In the genomic region with DNA sequence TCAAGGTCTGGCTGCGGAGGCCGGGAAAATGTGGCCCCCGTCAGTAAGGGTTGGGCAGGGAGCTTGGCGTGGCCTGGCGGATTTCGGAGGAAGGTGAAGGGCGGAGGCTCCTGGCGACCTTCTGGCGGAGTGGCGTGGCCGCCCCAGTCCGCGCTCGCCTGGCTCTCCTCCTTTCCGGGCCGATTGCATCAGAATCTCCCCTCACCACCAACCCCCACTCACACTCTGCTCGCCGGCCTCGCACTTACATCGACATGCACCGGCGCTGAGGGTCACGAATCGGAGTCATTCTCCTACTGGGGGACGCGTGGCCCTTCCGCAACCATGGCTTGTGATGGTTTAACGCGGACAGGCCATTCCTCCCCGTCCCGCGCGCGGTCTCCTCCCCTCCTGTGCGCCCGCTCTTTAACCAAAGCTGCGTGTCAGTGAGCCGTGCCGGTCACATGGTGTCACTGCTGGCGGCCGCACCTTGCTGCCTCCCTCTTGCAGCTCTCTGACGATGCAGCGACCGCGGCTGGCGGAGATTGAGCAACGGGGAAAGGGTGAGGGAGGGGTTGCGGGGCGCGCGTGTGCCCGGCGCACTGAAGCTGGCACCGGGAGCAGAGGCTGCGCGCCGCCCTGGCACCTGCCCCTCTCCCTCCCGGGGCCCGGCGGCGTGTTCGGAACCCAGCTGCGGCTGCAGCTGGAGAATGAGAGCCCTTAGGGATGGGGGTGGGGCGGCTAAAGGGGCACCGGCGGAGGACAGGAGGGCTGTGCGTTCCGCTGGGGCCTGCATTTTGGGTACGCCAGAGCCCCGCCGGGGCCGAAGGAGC, we compare ENCODE assay signal across 8 cellular contexts. TPM values are rescaled to one million over a fixed set of nuclear protein-coding genes. Genes with fewer than 3 reads are reported as not detected.
DNase-seq lines count a peak whose midpoint lies in the region; ATAC-seq and TF ChIP-seq lines count a peak whose summit lies in the region.

TSS of gene SLC38A1 (minus strand) at position 427 of the 812 bp plus-strand sequence. CDS start 29,243 bp downstream, outside the sequence.

- ATAC-seq in HG03439 (IDR thresholded peaks at IDR 0.05; ENCODE audit: unreplicated experiment) = peak; percentile 65
- peak; percentile 57 for ATAC-seq in activated CD8-positive, alpha-beta T cell treated with anti-CD3 and anti-CD28 coated beads for 36 hours

- H3K9me3 ChIP-seq in effector memory CD4-positive, alpha-beta T cell (ENCODE audit: control insufficient read depth, low read length) = no peaks in the 10 kb centered on the region

- H3K79me2 ChIP-seq in mesendoderm (ENCODE audit: control insufficient read depth, insufficient read depth, low read length) = peaks cover 58% of the 10 kb centered on the region

- peak within 1 kb of the TSS; percentile 54 for H2BK120ac ChIP-seq in mesendoderm (ENCODE audit: low read depth, low read length)

- H3K56ac ChIP-seq in mesendoderm (ENCODE audit: low read length) = peak within 1 kb of the TSS; percentile 100

- H3K4me2 ChIP-seq in mesendoderm (ENCODE audit: low read length) = peak within 1 kb of the TSS; percentile 64

- peak within 1 kb of the TSS; percentile 95 for H2AK5ac ChIP-seq in mesendoderm (ENCODE audit: low read length)

- POLR2A ChIA-PET in BJ (lab: Charles Lee) = interaction anchor here (0.6 kb wide), 2 partner anchors 253 to 295 kb away, joined by 3 read pairs; no protein-coding TSS in a partner anchor
- POLR2A ChIA-PET in activated CD8-positive, alpha-beta T cell treated with anti-CD3 and anti-CD28 coated beads for 36 hours (lab: Charles Lee) = interaction anchor here (0.5 to 6.5 kb wide), 52 partner anchors 9 to 1563 kb away, joined by 3 to 168 read pairs (median 4); partner anchors contain the start of genes ANO6, SCAF11 and SLC38A2

- no CpG with 5 or more reads among the region's 72 CpGs for WGBS in mesendoderm (ENCODE audit: extremely low coverage, insufficient coverage, low lambda C conversion rate)

- no peak within 1 kb of the TSS for H4K5ac ChIP-seq in mesendoderm (ENCODE audit: low read length)

- no peak within 1 kb of the TSS for H3K4me3 Mint-ChIP-seq in activated CD8-positive, alpha-beta T cell treated with anti-CD3 and anti-CD28 coated beads for 36 hours

- H4K8ac ChIP-seq in mesendoderm (ENCODE audit: low read depth, low read length) = peak within 1 kb of the TSS; percentile 88

- H3K4me1 Mint-ChIP-seq in activated CD8-positive, alpha-beta T cell treated with anti-CD3 and anti-CD28 coated beads for 36 hours (ENCODE audit: low read depth) = peaks cover 29% of the 10 kb centered on the region

- no peaks in the 10 kb centered on the region for H3K36me3 ChIP-seq in BJ (ENCODE audit: control insufficient read depth, insufficient read depth, low read length)
- H3K36me3 ChIP-seq in effector memory CD4-positive, alpha-beta T cell (ENCODE audit: control insufficient read depth, insufficient read depth, low read length) = no peaks in the 10 kb centered on the region
- H3K36me3 ChIP-seq in mesendoderm (ENCODE audit: control insufficient read depth, insufficient read depth, low read length) = no peaks in the 10 kb centered on the region

- peak within 1 kb of the TSS; percentile 99 for H3K4ac ChIP-seq in mesendoderm (ENCODE audit: low read depth, low read length)

- TF ChIP-seq CTCF in BJ (IDR thresholded peaks at IDR 0.05; ENCODE audit: insufficient read depth, low read depth, low read length) = no peak
- TF ChIP-seq CTCF in activated CD8-positive, alpha-beta T cell treated with anti-CD3 and anti-CD28 coated beads for 36 hours (IDR thresholded peaks at IDR 0.05) = no peak

- peak within 1 kb of the TSS; percentile 100 for H3K9ac ChIP-seq in mesendoderm (ENCODE audit: low read length)

- H3K23ac ChIP-seq in mesendoderm (ENCODE audit: low read length) = peak within 1 kb of the TSS; percentile 98

- H3K27ac ChIP-seq in effector memory CD4-positive, alpha-beta T cell (ENCODE audit: insufficient read depth, low read length, poor library complexity, severe bottlenecking) = peak within 1 kb of the TSS; percentile 98
- peak within 1 kb of the TSS; percentile 96 for H3K27ac ChIP-seq in mesendoderm (ENCODE audit: low read depth, low read length)

- H3K4me3 ChIP-seq in BJ (ENCODE audit: low read depth, low read length) (peak within 1 kb of the TSS; percentile 77), mesendoderm (ENCODE audit: low read length) (peak within 1 kb of the TSS; percentile 98)
- peak within 1 kb of the TSS; percentile 97 for H3K4me3 ChIP-seq in effector memory CD4-positive, alpha-beta T cell (ENCODE audit: insufficient read depth, low read depth, low read length, poor library complexity, severe bottlenecking)

- H3K36me3 Mint-ChIP-seq in activated CD8-positive, alpha-beta T cell treated with anti-CD3 and anti-CD28 coated beads for 36 hours (ENCODE audit: low read depth) = peaks cover 24% of the 10 kb centered on the region

- H3K9me3 Mint-ChIP-seq in activated CD8-positive, alpha-beta T cell treated with anti-CD3 and anti-CD28 coated beads for 36 hours = no peaks in the 10 kb centered on the region

- CTCF ChIA-PET in BJ (lab: Yijun Ruan, JAX) = interaction anchor here (0.7 to 1.5 kb wide), 5 partner anchors 9 to 753 kb away, joined by 3 to 4 read pairs (median 3); no protein-coding TSS in a partner anchor
- CTCF ChIA-PET in activated CD8-positive, alpha-beta T cell treated with anti-CD3 and anti-CD28 coated beads for 36 hours (lab: Charles Lee) = interaction anchor here (0.8 to 3.9 kb wide), 6 partner anchors 33 to 144 kb away, joined by 3 to 19 read pairs (median 5); no protein-coding TSS in a partner anchor

- no peaks in the 10 kb centered on the region for H3K27me3 Mint-ChIP-seq in activated CD8-positive, alpha-beta T cell treated with anti-CD3 and anti-CD28 coated beads for 36 hours

- H2BK5ac ChIP-seq in mesendoderm (ENCODE audit: low read length) = peak within 1 kb of the TSS; percentile 97

- intact Hi-C loops in activated CD8-positive, alpha-beta T cell treated with anti-CD3 and anti-CD28 coated beads for 36 hours (cut with micrococcal nuclease) = loop anchor here (5.0 kb wide), 1 partner anchor 103 kb away; the partner anchor contains the start of gene SLC38A2

- H3K27me3 ChIP-seq in BJ (ENCODE audit: control insufficient read depth, insufficient read depth, low read length) (no peaks in the 10 kb centered on the region), mesendoderm (ENCODE audit: insufficient read depth, low read length, poor library complexity) (no peaks in the 10 kb centered on the region)
- no peaks in the 10 kb centered on the region for H3K27me3 ChIP-seq in effector memory CD4-positive, alpha-beta T cell (replicated peaks; ENCODE audit: control insufficient read depth, insufficient read depth, low read length, poor library complexity, severe bottlenecking)

- DNase-seq in BJ (ENCODE audit: low read depth) (no peak), GM19238 (ENCODE audit: insufficient read length, low spot score) (peak; percentile 60), NCI-H524 treated with DMSO at 0.1 percent for 48 hours (lab: John Stamatoyannopoulos, UW) (peak; percentile 60), mesendoderm (peak; percentile 95)
- peak; percentile 92 for DNase-seq in activated CD8-positive, alpha-beta T cell treated with anti-CD3 and anti-CD28 coated beads for 36 hours
- peak; percentile 83 to 87 (median 83) for DNase-seq in effector memory CD4-positive, alpha-beta T cell
- peak; percentile 52 for DNase-seq in stimulated activated CD8-positive, alpha-beta memory T cell treated with anti-CD3 and anti-CD28 coated beads, Interleukin-15, amount 100 ng/mL, for 24 hours (ENCODE audit: low read depth)

- H3K27ac Mint-ChIP-seq in activated CD8-positive, alpha-beta T cell treated with anti-CD3 and anti-CD28 coated beads for 36 hours = no peak within 1 kb of the TSS

- H3K79me1 ChIP-seq in mesendoderm (ENCODE audit: low read length) = no peaks in the 10 kb centered on the region

- H3K18ac ChIP-seq in mesendoderm (ENCODE audit: low read length) = peak within 1 kb of the TSS; percentile 94

- peaks cover 41% of the 10 kb centered on the region for H3K4me1 ChIP-seq in effector memory CD4-positive, alpha-beta T cell (ENCODE audit: control insufficient read depth, insufficient read depth, low read length, poor library complexity, severe bottlenecking)
- peaks cover 9% of the 10 kb centered on the region for H3K4me1 ChIP-seq in mesendoderm (ENCODE audit: control insufficient read depth, low read depth, low read length)

- no peak within 1 kb of the TSS for H2BK15ac ChIP-seq in mesendoderm (replicated peaks; ENCODE audit: low read depth)

RNA-seq across cellular contexts. Expression of gene SLC38A1, which starts in this region (rescaled TPM):
- polyA plus RNA-seq in BJ (2011; rRNA removed) = 76.8 and 139 TPM in 2 replicates
- 114 and 123 TPM in 2 replicates for polyA minus RNA-seq in BJ (2011; rRNA and poly(A)+ RNA removed)
- total RNA-seq in activated CD8-positive, alpha-beta T cell treated with anti-CD3 and anti-CD28 coated beads for 36 hours = 100 to 1,000 TPM; 167 to 168 TPM
- 155 TPM for polyA plus RNA-seq in mesendoderm (2013, experiment 1 of 2)
- polyA plus RNA-seq in mesendoderm (2013, experiment 2 of 2) = 154 TPM
